11 cellular contexts compared by ENCODE assay signal in the genomic region with DNA sequence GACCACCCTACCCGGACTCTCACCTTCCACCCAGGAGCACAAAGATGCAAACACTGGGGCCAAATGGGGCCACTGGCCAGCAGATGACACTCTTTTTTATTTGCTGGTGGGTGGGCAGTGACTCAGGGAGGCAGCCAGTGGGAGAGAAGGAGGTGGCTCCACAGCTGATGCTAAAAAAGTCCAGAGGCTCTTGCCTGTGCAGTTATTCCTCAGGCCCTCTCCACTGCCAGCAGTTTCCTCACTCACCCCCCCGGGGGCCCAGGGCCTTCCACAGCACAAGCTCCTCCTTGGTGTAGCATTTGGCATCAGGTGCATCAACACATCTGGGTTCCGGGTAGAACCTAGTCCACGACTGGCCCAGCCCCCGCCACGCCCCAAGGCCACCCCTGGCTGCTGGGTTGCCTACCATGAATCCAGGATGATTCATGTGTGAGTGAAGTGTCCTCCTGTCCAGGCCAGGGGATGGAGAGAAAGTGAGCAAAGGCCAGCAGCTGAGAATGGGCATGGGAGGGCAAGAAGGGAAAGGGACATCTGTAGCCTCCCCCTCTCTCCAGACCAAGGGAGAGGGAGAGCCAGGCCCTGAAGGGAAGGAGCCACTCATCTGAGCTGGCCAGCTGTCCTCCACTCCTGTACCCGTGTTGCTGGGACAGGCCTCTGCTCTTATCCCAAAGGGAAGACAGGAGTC. TPM values are rescaled to one million over a fixed set of nuclear protein-coding genes. Genes with fewer than 3 reads are reported as not detected.
DNase-seq lines count a peak whose midpoint lies in the region; ATAC-seq and TF ChIP-seq lines count a peak whose summit lies in the region.
"Had no signal": no experiment of that assay in that cellular context is flagged by ENCODE, and none has a peak within 500 bp of the region (broad histone marks: within the 10 kb centered on the region; RNA-seq: fewer than 3 reads in every experiment).

No MANE protein-coding gene starts in this region.

- H3K4me3 ChIP-seq in Loucy (ENCODE audit: low read length, poor library complexity, severe bottlenecking): no peak overlapping the region
- H3K4me3 ChIP-seq: GM12878 had no signal

- H3K9me3 Mint-ChIP-seq in memory B cell: no peaks in the 10 kb centered on the region
- H3K9me3 Mint-ChIP-seq: activated T-cell treated with anti-CD3 and anti-CD28 coated beads, Interleukin-2, amount 50 U/mL, for 4 hours; HFFc6 had no signal

- no peaks in the 10 kb centered on the region for H3F3A ChIP-seq in Loucy (ENCODE audit: low read depth)

- H3K4me1 ChIP-seq in Loucy (ENCODE audit: insufficient read depth, low read length, poor library complexity, severe bottlenecking): peaks cover 29% of the 10 kb centered on the region

- TF ChIP-seq CTCF in Loucy (conservative IDR thresholded peaks at IDR 0.05; ENCODE audit: low read length): no peak

- H3K9me2 ChIP-seq in Loucy (replicated peaks; ENCODE audit: low read depth, low read length): no peaks in the 10 kb centered on the region

- no peak overlapping the region for H3K9ac ChIP-seq in Loucy (ENCODE audit: low read depth, low read length, poor library complexity, severe bottlenecking)

- H3K4me2 ChIP-seq in Loucy (ENCODE audit: low read depth, low read length, poor library complexity, severe bottlenecking): peak overlapping the region; percentile 100

- H3K4me3 Mint-ChIP-seq in memory B cell: peak overlapping the region; percentile 47
- H3K4me3 Mint-ChIP-seq: activated T-cell treated with anti-CD3 and anti-CD28 coated beads, Interleukin-2, amount 50 U/mL, for 4 hours; HFFc6 had no signal

- H3K27me3 Mint-ChIP-seq in memory B cell: peaks cover 18% of the 10 kb centered on the region

- no peaks in the 10 kb centered on the region for H4K20me1 ChIP-seq in Loucy (ENCODE audit: insufficient read depth, low read length, poor library complexity, severe bottlenecking)

- H3K36me3 ChIP-seq in Loucy (ENCODE audit: insufficient read depth, low read length): no peaks in the 10 kb centered on the region

- H3K4me1 Mint-ChIP-seq in memory B cell: peaks cover 23% of the 10 kb centered on the region

- peak in 1 of 61 donors; percentile 64 for DNase-seq in caudate nucleus (lab: John Stamatoyannopoulos, UW)
- no peak for DNase-seq in memory B cell (ENCODE audit: low spot score in 2 of 2)
- DNase-seq in superior temporal gyrus (ENCODE audit: extremely low spot score): no peak
- no peak for DNase-seq in DMS153 treated with DMSO at 0.1 percent for 48 hours (lab: John Stamatoyannopoulos, UW; ENCODE audit: unreplicated experiment)
- DNase-seq: activated T-cell treated with anti-CD3 and anti-CD28 coated beads, Interleukin-2, amount 50 U/mL, for 4 hours; HFFc6; SIG-M5 had no signal

- ATAC-seq in memory B cell (ENCODE audit: low read depth) (no peak), HG03565 (IDR thresholded peaks at IDR 0.05; ENCODE audit: unreplicated experiment) (no peak)

- no peak overlapping the region for H3K27ac Mint-ChIP-seq in memory B cell
- H3K27ac Mint-ChIP-seq: HFFc6 had no signal

- H3K9me3 ChIP-seq in Loucy (ENCODE audit: insufficient read depth, low read depth, low read length): no peaks in the 10 kb centered on the region

- peaks cover 4% of the 10 kb centered on the region for H3K36me3 Mint-ChIP-seq in memory B cell

- H3K27me3 ChIP-seq in Loucy (ENCODE audit: insufficient read depth, low read length, poor library complexity, severe bottlenecking): no peaks in the 10 kb centered on the region

- no peak overlapping the region for H2AFZ ChIP-seq in Loucy (ENCODE audit: low read length)

- H3K79me2 ChIP-seq in Loucy (ENCODE audit: insufficient read depth, low read length): peaks cover 3% of the 10 kb centered on the region

- peak overlapping the region; percentile 62 for H3K27ac ChIP-seq in caudate nucleus (ENCODE audit: low read depth, low read length)
- peak overlapping the region; percentile 44 for H3K27ac ChIP-seq in temporal lobe (ENCODE audit: low read depth, low read length)

RNA-seq across cellular contexts. Expression of a gene that starts 1.7 kb away (rescaled TPM):
- 6.4 TPM for total RNA-seq in temporal lobe
- total RNA-seq: HFFc6 had no signal

RNA-seq across cellular contexts. Expression of a gene that starts 11.0 kb away (rescaled TPM):
- 1.2 TPM for total RNA-seq in temporal lobe

RNA-seq across cellular contexts. Expression of a gene that starts 44.4 kb away (rescaled TPM):
- total RNA-seq in temporal lobe: 1.2 TPM

RNA-seq across cellular contexts. Expression of a gene that starts 48.4 kb away (rescaled TPM):
- total RNA-seq in temporal lobe: 26.1 TPM
